Comparison of ENCODE assay signal across 8 cellular contexts in the genomic region with DNA sequence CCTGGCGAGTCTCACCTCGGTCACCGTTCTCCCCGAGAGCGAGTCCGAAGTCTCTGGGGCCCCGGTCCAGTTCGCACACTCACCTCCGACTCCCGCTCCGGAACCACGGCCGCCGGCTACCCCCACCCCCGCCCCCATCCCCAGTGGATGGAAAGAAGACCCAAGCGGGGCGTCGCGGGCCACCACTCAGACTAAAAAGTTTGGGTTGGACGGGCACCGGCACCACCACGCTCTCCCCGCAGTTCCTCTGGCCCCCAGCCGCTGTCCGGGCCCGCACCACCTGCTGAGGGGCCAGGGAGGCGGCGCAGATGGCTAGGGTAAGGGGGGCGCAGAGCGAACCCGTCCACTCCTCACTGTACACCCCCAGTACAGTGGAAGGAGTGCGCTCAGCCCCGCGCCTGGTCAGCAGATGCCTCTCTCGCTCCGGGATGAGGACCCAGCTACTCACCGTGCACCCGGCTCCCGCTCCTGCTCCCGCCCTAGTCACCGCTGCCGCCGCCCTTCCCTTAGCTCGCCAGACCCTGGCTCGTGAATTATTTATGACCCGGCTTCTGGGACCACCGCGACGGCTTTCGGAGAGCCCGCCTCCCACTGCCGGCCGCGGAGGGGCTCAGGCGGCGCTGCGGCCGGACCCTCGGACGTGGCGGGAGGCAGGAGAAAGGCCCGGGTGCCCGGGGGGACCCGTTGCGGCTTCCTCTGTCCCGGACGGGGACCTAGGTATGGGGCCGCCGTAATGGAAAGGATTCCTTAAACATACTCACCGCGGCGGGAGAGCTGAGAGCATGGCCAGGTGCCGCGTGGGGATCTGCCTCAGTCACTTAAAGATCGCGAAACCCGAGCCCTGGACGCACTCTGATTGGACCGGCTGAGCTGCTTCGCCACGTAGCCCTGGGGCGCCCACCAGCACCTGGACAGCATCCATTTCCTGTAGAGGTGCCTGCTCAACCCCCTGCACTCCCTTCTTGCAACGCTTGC. TPM values are rescaled to one million over a fixed set of nuclear protein-coding genes. Genes with fewer than 3 reads are reported as not detected.
A peak's percentile ranks its signal among the peaks of the same experiment; 100 is the strongest.
DNase-seq lines count a peak whose midpoint lies in the region; ATAC-seq and TF ChIP-seq lines count a peak whose summit lies in the region.

PROM1 (minus strand) TSS at position 807 of the 975 bp plus-strand sequence. CDS start 8,117 bp downstream, outside the sequence.

- no peaks in the 10 kb centered on the region for H3K9me2 ChIP-seq in hepatocyte (replicated peaks; ENCODE audit: insufficient read depth)

- peak within 1 kb of the TSS; percentile 32 for H3K4me3 Mint-ChIP-seq in activated CD8-positive, alpha-beta T cell treated with anti-CD3 and anti-CD28 coated beads, Interleukin-2, amount 10 ng/mL, durations not matched to agents 7 days and 5 days

- CTCF ChIA-PET in activated CD8-positive, alpha-beta T cell treated with anti-CD3 and anti-CD28 coated beads, Interleukin-2, amount 10 ng/mL, durations not matched to agents 7 days and 5 days (lab: Charles Lee), result no interaction called here

- H3K27ac Mint-ChIP-seq in activated CD8-positive, alpha-beta T cell treated with anti-CD3 and anti-CD28 coated beads, Interleukin-2, amount 10 ng/mL, durations not matched to agents 7 days and 5 days, result no peak within 1 kb of the TSS

- H3K4me2 ChIP-seq in hepatocyte, result peak within 1 kb of the TSS; percentile 94

- peaks cover 6% of the 10 kb centered on the region for H3K36me3 Mint-ChIP-seq in activated CD8-positive, alpha-beta T cell treated with anti-CD3 and anti-CD28 coated beads, Interleukin-2, amount 10 ng/mL, durations not matched to agents 7 days and 5 days (ENCODE audit: low read depth)

- no peaks in the 10 kb centered on the region for H4K20me1 ChIP-seq in hepatocyte (ENCODE audit: insufficient read depth, poor library complexity, severe bottlenecking)

- H3K79me2 ChIP-seq in hepatocyte, result peaks cover 7% of the 10 kb centered on the region

- peaks cover 71% of the 10 kb centered on the region for H3K27me3 Mint-ChIP-seq in activated CD8-positive, alpha-beta T cell treated with anti-CD3 and anti-CD28 coated beads, Interleukin-2, amount 10 ng/mL, durations not matched to agents 7 days and 5 days (ENCODE audit: low read depth)

- H3K27me3 ChIP-seq in hepatocyte, result peaks cover 51% of the 10 kb centered on the region

- no peak within 1 kb of the TSS for H3K27ac ChIP-seq in hepatocyte

- H3K9me3 ChIP-seq in hepatocyte (ENCODE audit: low read depth), result no peaks in the 10 kb centered on the region

- H2AFZ ChIP-seq in hepatocyte, result peak within 1 kb of the TSS; percentile 66

- POLR2A ChIA-PET in activated CD8-positive, alpha-beta T cell treated with anti-CD3 and anti-CD28 coated beads, Interleukin-2, amount 10 ng/mL, durations not matched to agents 7 days and 5 days (lab: Charles Lee), result no interaction called here

- H3K4me1 Mint-ChIP-seq in activated CD8-positive, alpha-beta T cell treated with anti-CD3 and anti-CD28 coated beads, Interleukin-2, amount 10 ng/mL, durations not matched to agents 7 days and 5 days (ENCODE audit: low read depth), result peaks cover 16% of the 10 kb centered on the region

- peak; percentile 7 for DNase-seq in DMS79 treated with DMSO at 0.1 percent for 48 hours (lab: John Stamatoyannopoulos, UW)
- DNase-seq in DMS79 (lab: John Stamatoyannopoulos, UW), result no peak
- peak; percentile 24 for DNase-seq in activated CD8-positive, alpha-beta T cell treated with anti-CD3 and anti-CD28 coated beads, Interleukin-2, amount 10 ng/mL, durations not matched to agents 7 days and 5 days
- peak; percentile 57 for DNase-seq in hepatocyte (ENCODE audit: low spot score)
- peak; percentile 89 for DNase-seq in retina
- DNase-seq in Kasumi-1 (lab: John Stamatoyannopoulos, UW), result no peak
- no peak for DNase-seq in globus pallidus (ENCODE audit: low spot score)
- no peak for DNase-seq in NCI-H1048 (lab: John Stamatoyannopoulos, UW)

- no peaks in the 10 kb centered on the region for H3K9me3 Mint-ChIP-seq in activated CD8-positive, alpha-beta T cell treated with anti-CD3 and anti-CD28 coated beads, Interleukin-2, amount 10 ng/mL, durations not matched to agents 7 days and 5 days (ENCODE audit: insufficient read depth)

- TF ChIP-seq CTCF in hepatocyte (IDR thresholded peaks at IDR 0.05; ENCODE audit: poor library complexity), result no peak

- no peaks in the 10 kb centered on the region for H3K36me3 ChIP-seq in hepatocyte (replicated peaks; ENCODE audit: insufficient read depth, low read depth)

- under 1% methylated on average over 79 of the region's 83 CpGs for WGBS in hepatocyte (ENCODE audit: low lambda C conversion rate, missing lambda C conversion rate)

- peaks cover 7% of the 10 kb centered on the region for H3K4me1 ChIP-seq in hepatocyte (ENCODE audit: insufficient read depth)

- ATAC-seq in activated CD8-positive, alpha-beta T cell treated with anti-CD3 and anti-CD28 coated beads, Interleukin-2, amount 10 ng/mL, durations not matched to agents 7 days and 5 days, result peak; percentile 45

- peak within 1 kb of the TSS; percentile 73 for H3K4me3 ChIP-seq in hepatocyte

RNA-seq across cellular contexts. Expression of gene PROM1, which starts in this region (rescaled TPM):
- total RNA-seq in activated CD8-positive, alpha-beta T cell treated with anti-CD3 and anti-CD28 coated beads, Interleukin-2, amount 10 ng/mL, durations not matched to agents 7 days and 5 days, result not detected
- total RNA-seq in hepatocyte, result 28.8 and 30.8 TPM in 2 replicates
- polyA plus RNA-seq in hepatocyte, result 14.3 and 17.8 TPM in 2 replicates

Comparison
In these comparisons a context has a peak if more than half of its experiments do, and no peak if none do; other contexts are left out.
1. RNA of gene PROM1 (total RNA-seq): 28.8 to 30.8 TPM in hepatocyte; not detected in activated CD8-positive, alpha-beta T cell treated with anti-CD3 and anti-CD28 coated beads, Interleukin-2, amount 10 ng/mL, durations not matched to agents 7 days and 5 days; every median in the first group is over 10 times any median in the second.
2. DNase-seq: peak in DMS79 treated with DMSO at 0.1 percent for 48 hours (single experiment), hepatocyte (single experiment) and retina (single experiment); none in DMS79 (single experiment), Kasumi-1 (0 of 2), globus pallidus (single experiment) and NCI-H1048 (single experiment).
3. Peak in DNase-seq and ATAC-seq in activated CD8-positive, alpha-beta T cell treated with anti-CD3 and anti-CD28 coated beads, Interleukin-2, amount 10 ng/mL, durations not matched to agents 7 days and 5 days; RNA of the gene not detected or under 1 TPM.